In the genomic region with DNA sequence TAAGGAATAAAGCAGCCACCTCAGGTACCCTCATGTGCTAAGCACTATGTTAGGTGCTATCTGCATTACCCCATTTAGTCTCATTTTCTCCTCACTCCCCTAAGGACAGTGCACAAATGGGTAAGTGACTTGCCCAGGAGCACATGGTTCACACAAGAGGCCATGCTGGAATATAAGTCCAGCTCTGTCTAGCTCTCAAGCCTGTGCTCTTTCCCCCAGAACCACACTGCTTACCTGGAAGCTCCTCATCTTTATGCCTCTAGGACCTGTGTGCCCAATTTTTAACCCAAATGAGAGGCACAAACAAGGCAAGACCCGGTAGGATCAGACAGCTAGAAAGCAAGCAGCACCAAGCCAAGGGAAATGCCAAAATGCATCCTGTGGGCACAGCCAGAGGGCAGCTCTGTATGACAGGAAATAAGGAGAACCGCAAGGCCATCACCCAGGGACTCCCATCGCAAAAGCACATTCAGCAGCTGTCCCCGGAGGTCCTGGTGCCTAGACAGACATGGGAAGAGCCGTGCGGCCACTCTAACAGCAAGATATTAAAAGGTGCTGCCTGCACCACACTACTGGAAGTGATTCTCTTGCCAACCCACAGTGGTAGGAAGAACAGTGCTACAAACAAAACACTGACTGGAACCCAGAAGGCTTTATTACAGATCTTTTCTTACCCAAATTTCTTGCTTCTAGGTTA, we compare ENCODE assay signal across 8 cellular contexts.
DNase-seq lines count a peak whose midpoint lies in the region; ATAC-seq and TF ChIP-seq lines count a peak whose summit lies in the region.

No MANE protein-coding gene starts in this region.

- peak overlapping the region; percentile 64 for H2BK120ac ChIP-seq in mesenchymal stem cell (ENCODE audit: low read depth, low read length)

- peak overlapping the region in 9 of 11 experiments; percentile 14 to 65 (median 47); a peak in 16 of 22 replicates for H3K9ac ChIP-seq in BLaER1 treated with 17β-estradiol and CSF1 and Interleukin-3, amounts not matched to agents 10 nM and 100 nM
- H3K9ac ChIP-seq in Loucy (ENCODE audit: low read depth, low read length, poor library complexity, severe bottlenecking), result no peak overlapping the region
- peak overlapping the region; percentile 48 for H3K9ac ChIP-seq in mesenchymal stem cell (ENCODE audit: low read length)

- no peaks in the 10 kb centered on the region for H3K27me3 ChIP-seq in BLaER1 treated with 17β-estradiol and CSF1 and Interleukin-3, amounts not matched to agents 10 nM and 100 nM
- H3K27me3 ChIP-seq in Loucy (ENCODE audit: insufficient read depth, low read length, poor library complexity, severe bottlenecking), result peaks cover 9% of the 10 kb centered on the region
- no peaks in the 10 kb centered on the region for H3K27me3 ChIP-seq in mesenchymal stem cell (ENCODE audit: control insufficient read depth in 1 of 2, insufficient read depth in 1 of 2, low read length in 2 of 2)

- H3K4me3 Mint-ChIP-seq in activated naive CD4-positive, alpha-beta T cell treated with anti-CD3 and anti-CD28 coated beads, Interleukin-2, amount 10 ng/mL, durations not matched to agents 7 days and 5 days, result no peak overlapping the region

- H3K9me3 Mint-ChIP-seq in activated naive CD4-positive, alpha-beta T cell treated with anti-CD3 and anti-CD28 coated beads, Interleukin-2, amount 10 ng/mL, durations not matched to agents 7 days and 5 days, result no peaks in the 10 kb centered on the region

- no peaks in the 10 kb centered on the region for H3K79me1 ChIP-seq in mesenchymal stem cell (replicated peaks; ENCODE audit: low read length, poor library complexity, severe bottlenecking)

- peak overlapping the region in 1 of 2 experiments; percentile 76 for H3K4ac ChIP-seq in mesenchymal stem cell (ENCODE audit: low read depth in 1 of 2, low read length in 2 of 2)

- peaks cover 0 to 20% (median 0%) of the 10 kb centered on the region in 11 experiments; a peak in 2 of 22 replicates for H4K20me1 ChIP-seq in BLaER1 treated with 17β-estradiol and CSF1 and Interleukin-3, amounts not matched to agents 10 nM and 100 nM
- H4K20me1 ChIP-seq in Loucy (ENCODE audit: insufficient read depth, low read length, poor library complexity, severe bottlenecking), result no peaks in the 10 kb centered on the region

- peaks cover 8% of the 10 kb centered on the region for H3K36me3 Mint-ChIP-seq in activated naive CD4-positive, alpha-beta T cell treated with anti-CD3 and anti-CD28 coated beads, Interleukin-2, amount 10 ng/mL, durations not matched to agents 7 days and 5 days

- CTCF ChIA-PET in activated naive CD4-positive, alpha-beta T cell treated with anti-CD3 and anti-CD28 coated beads, Interleukin-2, amount 10 ng/mL, durations not matched to agents 7 days and 5 days (lab: Charles Lee), result interaction anchor here (1.0 to 2.5 kb wide), 2 partner anchors 24 to 81 kb away, joined by 3 to 9 read pairs; no protein-coding TSS in a partner anchor

- peak overlapping the region in 5 of 10 experiments; percentile 30 to 56 (median 35); a peak in 9 of 20 replicates for H3K4me3 ChIP-seq in BLaER1 treated with 17β-estradiol and CSF1 and Interleukin-3, amounts not matched to agents 10 nM and 100 nM
- H3K4me3 ChIP-seq in Loucy (ENCODE audit: low read length, poor library complexity, severe bottlenecking) (peak overlapping the region; percentile 29), mesenchymal stem cell (ENCODE audit: insufficient read depth in 1 of 2, low read depth in 1 of 2, low read length in 2 of 2) (peak overlapping the region in 1 of 2 experiments; percentile 5)

- no peak for TF ChIP-seq CTCF in Loucy (conservative IDR thresholded peaks at IDR 0.05; ENCODE audit: low read length)

- H2AK5ac ChIP-seq in mesenchymal stem cell (ENCODE audit: low read length, severe bottlenecking), result peak overlapping the region; percentile 40

- no peaks in the 10 kb centered on the region for H3K9me3 ChIP-seq in BLaER1 treated with 17β-estradiol and CSF1 and Interleukin-3, amounts not matched to agents 10 nM and 100 nM (replicated peaks in 1 of 11)
- H3K9me3 ChIP-seq in Loucy (ENCODE audit: insufficient read depth, low read depth, low read length), result no peaks in the 10 kb centered on the region
- H3K9me3 ChIP-seq in mesenchymal stem cell (ENCODE audit: control insufficient read depth, low read length), result no peaks in the 10 kb centered on the region

- H2BK15ac ChIP-seq in mesenchymal stem cell (ENCODE audit: low read depth, poor library complexity, severe bottlenecking), result peak overlapping the region; percentile 77

- H3K4me1 ChIP-seq in BLaER1 treated with 17β-estradiol and CSF1 and Interleukin-3, amounts not matched to agents 10 nM and 100 nM, result peaks cover 53 to 77% (median 66%) of the 10 kb centered on the region in 10 experiments
- H3K4me1 ChIP-seq in Loucy (ENCODE audit: insufficient read depth, low read length, poor library complexity, severe bottlenecking), result peaks cover 48% of the 10 kb centered on the region
- peaks cover 17% of the 10 kb centered on the region for H3K4me1 ChIP-seq in mesenchymal stem cell (ENCODE audit: control insufficient read depth, insufficient read depth, low read depth, low read length)

- peak overlapping the region; percentile 92 for H4K91ac ChIP-seq in mesenchymal stem cell (ENCODE audit: low read length)

- peak overlapping the region in 1 of 2 experiments; percentile 53 for H3K14ac ChIP-seq in mesenchymal stem cell (ENCODE audit: low read length in 2 of 2)

- peak overlapping the region; percentile 47 for H3K27ac Mint-ChIP-seq in activated naive CD4-positive, alpha-beta T cell treated with anti-CD3 and anti-CD28 coated beads, Interleukin-2, amount 10 ng/mL, durations not matched to agents 7 days and 5 days

- 63% methylated on average over 6 of the region's 6 CpGs for WGBS in mesenchymal stem cell

- H3K4me1 Mint-ChIP-seq in activated naive CD4-positive, alpha-beta T cell treated with anti-CD3 and anti-CD28 coated beads, Interleukin-2, amount 10 ng/mL, durations not matched to agents 7 days and 5 days, result peaks cover 55% of the 10 kb centered on the region

- H3K27me3 Mint-ChIP-seq in activated naive CD4-positive, alpha-beta T cell treated with anti-CD3 and anti-CD28 coated beads, Interleukin-2, amount 10 ng/mL, durations not matched to agents 7 days and 5 days, result no peaks in the 10 kb centered on the region

- H3K4me2 ChIP-seq in BLaER1 treated with 17β-estradiol and CSF1 and Interleukin-3, amounts not matched to agents 10 nM and 100 nM, result peak overlapping the region; percentile 75 to 98 (median 86)
- H3K4me2 ChIP-seq in Loucy (ENCODE audit: low read depth, low read length, poor library complexity, severe bottlenecking) (peak overlapping the region; percentile 66), mesenchymal stem cell (ENCODE audit: low read length, poor library complexity, severe bottlenecking) (no peak overlapping the region)

- ATAC-seq in GM18868 (IDR thresholded peaks at IDR 0.05; ENCODE audit: unreplicated experiment) (no peak), GM21737 (IDR thresholded peaks at IDR 0.05; ENCODE audit: unreplicated experiment) (no peak)

- H3K79me2 ChIP-seq in Loucy (ENCODE audit: insufficient read depth, low read length), result no peaks in the 10 kb centered on the region

- H3K18ac ChIP-seq in mesenchymal stem cell (ENCODE audit: low read depth in 1 of 2, low read length in 2 of 2), result peak overlapping the region; percentile 55 to 76

- no peak overlapping the region for H3K23ac ChIP-seq in mesenchymal stem cell (ENCODE audit: low read length in 2 of 2)

- peak overlapping the region; percentile 6 to 70 for H2BK12ac ChIP-seq in mesenchymal stem cell (ENCODE audit: low read length in 2 of 2)

- no peak overlapping the region for H2AFZ ChIP-seq in Loucy (ENCODE audit: low read length)
- no peak overlapping the region for H2AFZ ChIP-seq in mesenchymal stem cell (ENCODE audit: low read depth, low read length)

- H4K8ac ChIP-seq in mesenchymal stem cell (ENCODE audit: low read length), result peak overlapping the region; percentile 91

- peaks cover 0 to 47% (median 0%) of the 10 kb centered on the region in 11 experiments; a peak in 5 of 22 replicates for H3K36me3 ChIP-seq in BLaER1 treated with 17β-estradiol and CSF1 and Interleukin-3, amounts not matched to agents 10 nM and 100 nM
- no peaks in the 10 kb centered on the region for H3K36me3 ChIP-seq in Loucy (ENCODE audit: insufficient read depth, low read length)
- no peaks in the 10 kb centered on the region for H3K36me3 ChIP-seq in mesenchymal stem cell (ENCODE audit: control insufficient read depth in 1 of 2, insufficient read depth in 2 of 2, low read depth in 1 of 2, low read length in 2 of 2)

- no peak overlapping the region for H2BK5ac ChIP-seq in mesenchymal stem cell (ENCODE audit: low read depth, low read length, poor library complexity, severe bottlenecking)

- peak overlapping the region in 8 of 11 experiments; percentile 1 to 77 (median 66); a peak in 14 of 22 replicates for H3K27ac ChIP-seq in BLaER1 treated with 17β-estradiol and CSF1 and Interleukin-3, amounts not matched to agents 10 nM and 100 nM
- H3K27ac ChIP-seq in mesenchymal stem cell (ENCODE audit: low read length, poor library complexity, severe bottlenecking), result no peak overlapping the region

- H3F3A ChIP-seq in Loucy (ENCODE audit: low read depth), result no peaks in the 10 kb centered on the region; the same call in 1 of the 2 replicates

- DNase-seq in activated naive CD4-positive, alpha-beta T cell treated with anti-CD3 and anti-CD28 coated beads, Interleukin-2, amount 10 ng/mL, durations not matched to agents 7 days and 5 days, result peak; percentile 49
- DNase-seq in mesenchymal stem cell (no peak), AG20443 (ENCODE audit: low spot score) (no peak), COLO668 (lab: John Stamatoyannopoulos, UW; ENCODE audit: unreplicated experiment) (no peak)

- no peaks in the 10 kb centered on the region for H3K9me2 ChIP-seq in Loucy (replicated peaks; ENCODE audit: low read depth, low read length)
